20 cellular contexts compared by ENCODE assay signal in the genomic region with DNA sequence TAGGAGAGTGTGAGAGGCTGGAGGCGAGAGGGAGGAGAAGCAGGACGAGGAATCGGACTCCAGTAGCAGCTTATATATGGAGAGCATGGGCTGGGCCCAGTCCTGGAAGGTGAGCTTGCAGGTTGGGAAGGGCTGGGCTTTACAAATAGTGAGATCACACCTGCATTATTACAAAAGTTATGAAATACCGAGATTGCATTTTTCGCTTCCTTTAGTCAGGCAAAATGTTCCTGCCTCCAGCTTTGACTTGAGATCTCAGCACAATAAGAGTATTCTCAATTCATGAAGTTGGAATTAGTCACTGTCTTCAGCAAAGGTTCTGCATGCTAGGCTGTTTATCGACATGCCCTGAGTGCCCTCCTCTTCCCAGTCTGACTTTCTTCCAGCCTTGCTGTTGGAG. TPM values are rescaled to one million over a fixed set of nuclear protein-coding genes. Genes with fewer than 3 reads are reported as not detected.
A peak's percentile ranks its signal among the peaks of the same experiment; 100 is the strongest.
DNase-seq lines count a peak whose midpoint lies in the region; ATAC-seq, FAIRE-seq and TF ChIP-seq lines count a peak whose summit lies in the region.
"Had no signal": no experiment of that assay in that cellular context is flagged by ENCODE, and none has a peak within 500 bp of the region (broad histone marks: within the 10 kb centered on the region; RNA-seq: fewer than 3 reads in every experiment).

A gene (minus strand): TSS at position 46 of the 400 bp plus-strand sequence. CDS start 68 bp downstream, outside the sequence.

- H3K18ac ChIP-seq in H1 (ENCODE audit: extremely low read depth, low read length) = no peak within 1 kb of the TSS

- POLR2A ChIA-PET in H1 (lab: Charles Lee; ENCODE audit: partially characterized antibody) = no interaction called here

- CTCF ChIA-PET in H1 (lab: Charles Lee; ENCODE audit: partially characterized antibody) = interaction anchor here (0.7 to 1.0 kb wide), 3 partner anchors 26 to 427 kb away, joined by 3 read pairs; no protein-coding TSS in a partner anchor

- H3K9me3 ChIP-seq in H1 (ENCODE audit: insufficient read depth in 2 of 2, low read depth in 1 of 2, low read length in 1 of 2) = peaks cover 5 to 6% of the 10 kb centered on the region in 2 experiments; a peak in 3 of 4 replicates
- H3K9me3 ChIP-seq in vagina = no peaks in the 10 kb centered on the region

- H3K4ac ChIP-seq in H1 (replicated peaks; ENCODE audit: insufficient read length, low read depth, low read length) = no peak within 1 kb of the TSS

- no peak for TF ChIP-seq CTCF in H1 (IDR thresholded peaks at IDR 0.05; ENCODE audit: control extremely low read depth in 1 of 3, insufficient read depth in 1 of 3, low read depth in 1 of 3, low read length in 3 of 3)
- TF ChIP-seq CTCF in vagina (IDR thresholded peaks at IDR 0.05) = no peak

- H3K36me3 ChIP-seq in H1 (ENCODE audit: control insufficient read depth in 2 of 4, insufficient read depth in 4 of 4, low read length in 3 of 4) (no peaks in the 10 kb centered on the region), vagina (no peaks in the 10 kb centered on the region)

- H2BK20ac ChIP-seq in H1 (ENCODE audit: low read length) = no peak within 1 kb of the TSS

- H2AFZ ChIP-seq in H1 (ENCODE audit: low read length) = no peak within 1 kb of the TSS

- peak; percentile 13 for DNase-seq in RPMI8226
- no peak for DNase-seq in H1 (ENCODE audit: low read depth in 1 of 2, low spot score in 2 of 2)
- no peak for DNase-seq in left colon
- DNase-seq in vagina (ENCODE audit: extremely low spot score in 2 of 2) = no peak
- no peak for DNase-seq in HTR-8/SVneo (ENCODE audit: insufficient read length, low spot score)
- no peak for DNase-seq in T-helper 1 cell
- DNase-seq in KBM-7 = no peak
- DNase-seq: AML-193; CD4-positive, CD25-positive, alpha-beta regulatory T cell; DMS79; NCI-H1048; NCI-H146; NCI-H345; NCI-H69; SHP77 treated with DMSO at 0.1 percent for 48 hours had no signal

- no peak within 1 kb of the TSS for H3K14ac ChIP-seq in H1 (ENCODE audit: insufficient read length)

- no peak within 1 kb of the TSS for H4K5ac ChIP-seq in H1 (ENCODE audit: insufficient read length, low read depth, low read length)

- H3K79me1 ChIP-seq in H1 (ENCODE audit: low read depth, low read length) = no peaks in the 10 kb centered on the region

- in situ Hi-C loops in KBM-7 (cut with MboI; ENCODE audit: low pct_unique_long_range_greater_than_20kb, low sequenced_read_pairs) = no loop called here

- intact Hi-C loops in left colon (cut with DNase I, micrococcal nuclease) = no loop called here
- intact Hi-C loops in vagina (cut with DNase I) = no loop called here

- H3K27me3 ChIP-seq in H1 (replicated peaks in 1 of 4; ENCODE audit: control insufficient read depth in 3 of 4, extremely low read depth in 1 of 4, insufficient read depth in 3 of 4, low read length in 3 of 4) = no peaks in the 10 kb centered on the region
- H3K27me3 ChIP-seq in vagina = no peaks in the 10 kb centered on the region

- H2BK120ac ChIP-seq in H1 (replicated peaks; ENCODE audit: low read depth, low read length) = no peak within 1 kb of the TSS

- H3K9ac ChIP-seq in H1 (replicated peaks in 1 of 4; ENCODE audit: extremely low read depth in 1 of 4, low read depth in 3 of 4, low read length in 3 of 4) = no peak within 1 kb of the TSS

- H3K4me2 ChIP-seq in H1 (ENCODE audit: insufficient read depth in 1 of 2, low read depth in 2 of 2, low read length in 2 of 2) = no peak within 1 kb of the TSS

- H3K27ac ChIP-seq in H1 (ENCODE audit: low read depth, low read length) = no peak within 1 kb of the TSS
- H3K27ac ChIP-seq in vagina = no peak within 1 kb of the TSS

- H3K56ac ChIP-seq in H1 (replicated peaks; ENCODE audit: insufficient read length, low read depth, low read length) = no peak within 1 kb of the TSS

- H2BK5ac ChIP-seq in H1 (ENCODE audit: low read depth, low read length) = no peak within 1 kb of the TSS

- no peak for TF ChIP-seq RAD21 in H1 (IDR thresholded peaks at IDR 0.05 in 1 of 2, conservative IDR thresholded peaks at IDR 0.05 in 1 of 2; ENCODE audit: low read depth in 2 of 2, low read length in 2 of 2)

- H3K23me2 ChIP-seq in H1 (ENCODE audit: low read depth, low read length) = no peaks in the 10 kb centered on the region

- FAIRE-seq in H1 (lab: Jason Lieb, UNC) = no peak
- FAIRE-seq in HTR-8/SVneo (lab: Jason Lieb, UNC) = no peak
- FAIRE-seq: GM12878, GM18507 had no signal

- 89% methylated on average over 6 of the region's 6 CpGs; no CpG with 5 or more reads in 1 of the 2 experiments for WGBS in H1 (ENCODE audit: extremely low coverage in 1 of 2, insufficient coverage in 1 of 2, insufficient read length in 1 of 2, insufficient replicate concordance in 2 of 2, low coverage in 1 of 2, low lambda C conversion rate in 2 of 2, missing lambda C conversion rate in 1 of 2), 2 experiments

- no peak within 1 kb of the TSS for H3K4me3 ChIP-seq in H1 (ENCODE audit: extremely low read depth in 1 of 4, insufficient read depth in 2 of 4, low read depth in 3 of 4, low read length in 4 of 4)
- no peak within 1 kb of the TSS for H3K4me3 ChIP-seq in vagina
- H3K4me3 ChIP-seq: GM12878 had no signal

- ATAC-seq in left colon = peak; percentile 63
- ATAC-seq: GM12878, HCT116 had no signal

- H4K91ac ChIP-seq in H1 (replicated peaks; ENCODE audit: insufficient read length, low read length) = no peak within 1 kb of the TSS

- TF ChIP-seq EP300 in H1 (IDR thresholded peaks at IDR 0.05; ENCODE audit: borderline replicate concordance in 1 of 2, low read depth in 2 of 2, low read length in 2 of 2) = no peak

- no peak within 1 kb of the TSS for H2BK12ac ChIP-seq in H1 (ENCODE audit: low read depth, low read length)

- no peak within 1 kb of the TSS for H2BK15ac ChIP-seq in H1 (ENCODE audit: low read length)

- H3K4me1 ChIP-seq in H1 (replicated peaks in 1 of 4; ENCODE audit: control insufficient read depth in 3 of 4, insufficient read depth in 4 of 4, low read length in 3 of 4) (no peaks in the 10 kb centered on the region), vagina (no peaks in the 10 kb centered on the region)

- no peak within 1 kb of the TSS for H4K8ac ChIP-seq in H1 (ENCODE audit: extremely low read depth, insufficient read depth, low read length)

- no peak for TF ChIP-seq POLR2A in H1 (IDR thresholded peaks at IDR 0.05; ENCODE audit: control extremely low read depth in 1 of 2, low read depth in 2 of 2, low read length in 2 of 2)
- no peak for TF ChIP-seq POLR2A in vagina (IDR thresholded peaks at IDR 0.05)

- H4K20me1 ChIP-seq in H1 (replicated peaks in 1 of 2; ENCODE audit: control insufficient read depth in 1 of 2, insufficient read depth in 2 of 2, low read length in 2 of 2) = no peaks in the 10 kb centered on the region

- 0 out of 2 replicates have a peak within 1 kb of the TSS, but pooled peaks have one; percentile 3 for H2AK5ac ChIP-seq in H1 (ENCODE audit: low read depth, low read length)

- H3K23ac ChIP-seq in H1 (ENCODE audit: insufficient read length) = no peak within 1 kb of the TSS

- no peaks in the 10 kb centered on the region for H3K79me2 ChIP-seq in H1 (ENCODE audit: control insufficient read depth in 1 of 2, insufficient read depth in 2 of 2, low read length in 2 of 2)

TF ChIP-seq in H1, 55 proteins besides CTCF, POLR2A, EP300 and RAD21 (continues in another document):
- TF ChIP-seq POLR2AphosphoS5 (IDR thresholded peaks at IDR 0.05; ENCODE audit: low read depth, low read length) = no peak
- TF ChIP-seq RFX5 (IDR thresholded peaks at IDR 0.05; ENCODE audit: borderline replicate concordance, low read depth, low read length) = no peak
- no peak for TF ChIP-seq YY1 (IDR thresholded peaks at IDR 0.05; ENCODE audit: low read depth, low read length)
- TF ChIP-seq, protein P1, sequence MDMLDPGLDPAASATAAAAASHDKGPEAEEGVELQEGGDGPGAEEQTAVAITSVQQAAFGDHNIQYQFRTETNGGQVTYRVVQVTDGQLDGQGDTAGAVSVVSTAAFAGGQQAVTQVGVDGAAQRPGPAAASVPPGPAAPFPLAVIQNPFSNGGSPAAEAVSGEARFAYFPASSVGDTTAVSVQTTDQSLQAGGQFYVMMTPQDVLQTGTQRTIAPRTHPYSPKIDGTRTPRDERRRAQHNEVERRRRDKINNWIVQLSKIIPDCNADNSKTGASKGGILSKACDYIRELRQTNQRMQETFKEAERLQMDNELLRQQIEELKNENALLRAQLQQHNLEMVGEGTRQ (IDR thresholded peaks at IDR 0.05; ENCODE audit: low read length) = no peak
- TF ChIP-seq NANOG (IDR thresholded peaks at IDR 0.05; ENCODE audit: insufficient read depth, low read depth, low read length, poor library complexity, severe bottlenecking) = no peak
- TF ChIP-seq EZH2 (IDR thresholded peaks at IDR 0.05; ENCODE audit: low read depth, low read length, severe bottlenecking) = no peak
- no peak for TF ChIP-seq RXRA (IDR thresholded peaks at IDR 0.05; ENCODE audit: insufficient read depth, low read depth, low read length)
- TF ChIP-seq, protein P2, sequence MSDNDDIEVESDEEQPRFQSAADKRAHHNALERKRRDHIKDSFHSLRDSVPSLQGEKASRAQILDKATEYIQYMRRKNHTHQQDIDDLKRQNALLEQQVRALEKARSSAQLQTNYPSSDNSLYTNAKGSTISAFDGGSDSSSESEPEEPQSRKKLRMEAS (IDR thresholded peaks at IDR 0.05) = no peak
- TF ChIP-seq JUND (IDR thresholded peaks at IDR 0.05; ENCODE audit: low read length) = no peak
- TF ChIP-seq, protein P3, sequence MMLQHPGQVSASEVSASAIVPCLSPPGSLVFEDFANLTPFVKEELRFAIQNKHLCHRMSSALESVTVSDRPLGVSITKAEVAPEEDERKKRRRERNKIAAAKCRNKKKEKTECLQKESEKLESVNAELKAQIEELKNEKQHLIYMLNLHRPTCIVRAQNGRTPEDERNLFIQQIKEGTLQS (IDR thresholded peaks at IDR 0.05; ENCODE audit: insufficient read depth, low read depth, low read length) = no peak
- no peak for TF ChIP-seq SIN3A (conservative IDR thresholded peaks at IDR 0.05 in 1 of 2, IDR thresholded peaks at IDR 0.05 in 1 of 2; ENCODE audit: low read depth in 1 of 2, low read length in 2 of 2)

RNA-seq across cellular contexts. Expression of the gene that starts here (rescaled TPM):
- total RNA-seq in H1 (2021; fragmentation: NEBNext Ultra II Directional; extraction: Animal tissue kit (Norgen Biotek cat#: 25700)) = not detected in 2 replicates
- not detected in 2 replicates for polyA plus RNA-seq in H1 (2011; rRNA removed)
- polyA plus RNA-seq in H1 (2011; cell fraction: cytosol; rRNA removed) = not detected
- not detected for polyA plus RNA-seq in H1 (2011; cell fraction: nucleus; rRNA removed)
- polyA plus RNA-seq in H1 (2012, experiment 1 of 2) = not detected in 4 replicates
- not detected for polyA plus RNA-seq in H1 (2012, experiment 2 of 2)
- polyA plus RNA-seq in H1 (2013, experiment 1 of 2) = not detected
- polyA plus RNA-seq in H1 (2013, experiment 2 of 2) = not detected
- not detected in 2 replicates for polyA minus RNA-seq in H1 (2011; rRNA and poly(A)+ RNA removed)
- polyA minus RNA-seq in H1 (2011; cell fraction: cytosol; rRNA and poly(A)+ RNA removed) = not detected
- not detected for polyA minus RNA-seq in H1 (2011; cell fraction: nucleus; rRNA and poly(A)+ RNA removed)
- total RNA-seq in left colon (not detected), vagina (184 TPM)
- total RNA-seq: CD4-positive, CD25-positive, alpha-beta regulatory T cell; G401; GM12878; HT1080 had no signal
- polyA plus RNA-seq: CD4-positive, CD25-positive, alpha-beta regulatory T cell had no signal

Comparison
In these comparisons a context has a peak if more than half of its experiments do, and no peak if none do; other contexts are left out.
1. RNA of the gene that starts here (total RNA-seq): 184 TPM in vagina (single experiment); not detected in left colon and not detected in H1; every median in the first group is over 100 times any median in the second.
2. Peak in ATAC-seq in left colon; RNA of the gene not detected or under 1 TPM.